ENCODE assay signal across 15 cellular contexts in genomic region chr12:131366261-131366871, GRCh38.
A peak's percentile ranks its signal among the peaks of the same experiment; 100 is the strongest.
DNase-seq lines count a peak whose midpoint lies in the region; ATAC-seq and TF ChIP-seq lines count a peak whose summit lies in the region.
"Had no signal": no experiment of that assay in that cellular context is flagged by ENCODE, and none has a peak within 500 bp of the region (broad histone marks: within the 10 kb centered on the region; RNA-seq: fewer than 3 reads in every experiment).

No MANE protein-coding gene starts in this region.

- ATAC-seq in GM21619 (IDR thresholded peaks at IDR 0.05; ENCODE audit: unreplicated experiment): no peak

- H4K20me1 ChIP-seq in osteoblast (ENCODE audit: insufficient read depth, low read length): no peaks in the 10 kb centered on the region

- H3K4me3 ChIP-seq in endodermal cell (ENCODE audit: low read length) (no peak overlapping the region), osteoblast (ENCODE audit: insufficient read depth, low read length) (no peak overlapping the region), testis (no peak overlapping the region)

- no peak overlapping the region for H2AFZ ChIP-seq in osteoblast (ENCODE audit: low read length)

- DNase-seq in activated effector memory CD4-positive, alpha-beta T cell treated with anti-CD3 and anti-CD28 coated beads, Interleukin-2, amount 50 U/mL, for 16 hours: peak; percentile 59
- DNase-seq in activated effector memory CD4-positive, alpha-beta T cell treated with Interleukin-2 at 50 U/mL for 16 hours: no peak
- DNase-seq in endodermal cell (peak; percentile 38), osteoblast (ENCODE audit: insufficient read length, low spot score, missing footprints) (peak; percentile 68), testis (peak; percentile 74), superior temporal gyrus (ENCODE audit: extremely low spot score) (no peak), dedifferentiated amniotic fluid mesenchymal stem cell (ENCODE audit: extremely low spot score) (no peak)
- DNase-seq: 8988T, Karpas-422, MM.1S, NCI-H1092 treated with DMSO at 0.1 percent for 48 hours, NCI-H2081 treated with DMSO at 0.1 percent for 48 hours, NCI-H2227 treated with DMSO at 0.1 percent for 48 hours, NCI-H524 treated with DMSO at 0.1 percent for 48 hours had no signal

- no peaks in the 10 kb centered on the region for H3K36me3 Mint-ChIP-seq in endodermal cell (ENCODE audit: low read depth)

- H3K4me1 ChIP-seq in endodermal cell (ENCODE audit: control insufficient read depth, insufficient read depth, low read length) (no peaks in the 10 kb centered on the region), osteoblast (ENCODE audit: insufficient read depth, low read length) (no peaks in the 10 kb centered on the region), testis (peaks cover 27% of the 10 kb centered on the region)

- no peaks in the 10 kb centered on the region for H3K9me3 ChIP-seq in endodermal cell (ENCODE audit: control insufficient read depth, low read length)
- no peaks in the 10 kb centered on the region for H3K9me3 ChIP-seq in osteoblast (ENCODE audit: low read depth, low read length)
- H3K9me3 ChIP-seq in testis: no peaks in the 10 kb centered on the region

- peaks cover 20% of the 10 kb centered on the region for H3K27me3 Mint-ChIP-seq in endodermal cell (ENCODE audit: insufficient read depth)

- no peak overlapping the region for H3K27ac ChIP-seq in endodermal cell (ENCODE audit: low read depth, low read length)
- no peak overlapping the region for H3K27ac ChIP-seq in osteoblast (ENCODE audit: low read depth, low read length)
- H3K27ac ChIP-seq in testis: peak overlapping the region; percentile 39 to 59

- H3K9ac ChIP-seq in endodermal cell (ENCODE audit: extremely low read depth, low read length, poor library complexity, severe bottlenecking): no peak overlapping the region

- no peak overlapping the region for H3K27ac Mint-ChIP-seq in endodermal cell

- intact Hi-C loops in testis (cut with DNase I; ENCODE audit: low total_unique reads): no loop called here

- H3K4me2 ChIP-seq in osteoblast (ENCODE audit: insufficient read depth, low read length): no peak overlapping the region

- TF ChIP-seq CTCF in endodermal cell (conservative IDR thresholded peaks at IDR 0.05): no peak
- no peak for TF ChIP-seq CTCF in osteoblast (IDR thresholded peaks at IDR 0.05; ENCODE audit: extremely low read depth, low read depth, low read length)
- no peak for TF ChIP-seq CTCF in testis (IDR thresholded peaks at IDR 0.05)

- no peaks in the 10 kb centered on the region for H3K79me2 ChIP-seq in osteoblast (ENCODE audit: insufficient read depth, low read length)

- H3K4me1 Mint-ChIP-seq in endodermal cell: no peaks in the 10 kb centered on the region

- H3K9me3 Mint-ChIP-seq in endodermal cell: peaks cover 2% of the 10 kb centered on the region

- H3K4me3 Mint-ChIP-seq in endodermal cell: no peak overlapping the region

- H3K27me3 ChIP-seq in endodermal cell (ENCODE audit: control insufficient read depth, insufficient read depth, low read length, poor library complexity, severe bottlenecking): peaks cover 10% of the 10 kb centered on the region
- H3K27me3 ChIP-seq in osteoblast (ENCODE audit: insufficient read depth, low read length): no peaks in the 10 kb centered on the region
- H3K27me3 ChIP-seq in testis: no peaks in the 10 kb centered on the region

- 59 to 90% methylated on average over 2 to 11 of the region's 11 CpGs for WGBS in endodermal cell (ENCODE audit: insufficient coverage in 1 of 2, insufficient read length in 1 of 2), 2 experiments
- 67 to 94% methylated on average over 6 to 11 of the region's 11 CpGs for WGBS in testis, 2 donors

- TF ChIP-seq POLR2A in testis (IDR thresholded peaks at IDR 0.05): no peak

- H3K36me3 ChIP-seq in endodermal cell (ENCODE audit: control insufficient read depth, insufficient read depth, low read length) (no peaks in the 10 kb centered on the region), osteoblast (ENCODE audit: insufficient read depth, low read length) (no peaks in the 10 kb centered on the region), testis (ENCODE audit: low read depth, missing control alignments) (no peaks in the 10 kb centered on the region)

Comparison
In these comparisons a context has a peak if more than half of its experiments do, and no peak if none do; other contexts are left out.
1. DNase-seq: peak in activated effector memory CD4-positive, alpha-beta T cell treated with anti-CD3 and anti-CD28 coated beads, Interleukin-2, amount 50 U/mL, for 16 hours (single experiment), endodermal cell (single experiment), osteoblast (single experiment) and testis (single experiment); none in activated effector memory CD4-positive, alpha-beta T cell treated with Interleukin-2 at 50 U/mL for 16 hours (single experiment), superior temporal gyrus (single experiment) and dedifferentiated amniotic fluid mesenchymal stem cell (single experiment).
2. H3K27ac ChIP-seq: peak in testis (2 of 2); none in endodermal cell (single experiment) and osteoblast (single experiment).